15 cellular contexts compared by ENCODE assay signal in genomic region chr4:155684892-155685550, GRCh38. TPM values are rescaled to one million over a fixed set of nuclear protein-coding genes. Genes with fewer than 3 reads are reported as not detected.
"Had no signal": no experiment of that assay in that cellular context is flagged by ENCODE, and none has a peak within 500 bp of the region (broad histone marks: within the 10 kb centered on the region; RNA-seq: fewer than 3 reads in every experiment).

No MANE protein-coding gene starts in this region.

- H3K27me3 ChIP-seq: body of pancreas, colonic mucosa, left lung, tibial artery had no signal

- H3K4me3 ChIP-seq: body of pancreas, colonic mucosa, left lung, tibial artery had no signal

- H3K36me3 ChIP-seq: colonic mucosa, left lung, tibial artery had no signal

- H3K27ac ChIP-seq: colonic mucosa, left lung had no signal

- DNase-seq: activated CD4-positive, alpha-beta T cell treated with anti-CD3 and anti-CD28 coated beads, Interleukin-2, amount 10 ng/mL, durations not matched to agents 7 days and 5 days; activated CD8-positive, alpha-beta memory T cell treated with anti-CD3 and anti-CD28 coated beads, Interleukin-2, amount 50 U/mL, for 48 hours; activated gamma-delta T cell; activated T-cell treated with anti-CD3 and anti-CD28 coated beads, Interleukin-2, amount 50 U/mL, for 72 hours; amniotic stem cell; body of pancreas; caudate nucleus; colonic mucosa; hippocampal formation; kidney; left lung; naive thymus-derived CD8-positive, alpha-beta T cell; stimulated activated CD4-positive, alpha-beta T cell treated with anti-CD3 and anti-CD28 coated beads, Interleukin-4, amount 100 ng/mL, for 1 hour; stimulated activated naive B cell treated with anti-CD40 and anti-IgM and Interleukin-4, amounts not matched to agents 10 μg/mL and 1 μg/mL and 100 μg/mL, for 72 hours; tibial artery had no signal

- H3K9me3 ChIP-seq: body of pancreas, colonic mucosa, left lung, tibial artery had no signal

- H3K4me1 ChIP-seq: body of pancreas, colonic mucosa had no signal

- ATAC-seq: activated T-cell treated with anti-CD3 and anti-CD28 coated beads, Interleukin-2, amount 50 U/mL, for 72 hours; body of pancreas; left lung; naive thymus-derived CD8-positive, alpha-beta T cell; stimulated activated naive B cell treated with anti-CD40 and anti-IgM and Interleukin-4, amounts not matched to agents 10 μg/mL and 1 μg/mL and 100 μg/mL, for 72 hours had no signal

RNA-seq across cellular contexts. Expression of gene GUCY1A1, which starts 18.4 kb away (rescaled TPM):
- total RNA-seq: activated CD4-positive, alpha-beta T cell treated with anti-CD3 and anti-CD28 coated beads, Interleukin-2, amount 10 ng/mL, durations not matched to agents 7 days and 5 days; naive thymus-derived CD8-positive, alpha-beta T cell had no signal
- polyA plus RNA-seq: naive thymus-derived CD8-positive, alpha-beta T cell had no signal
